8 cellular contexts compared by ENCODE assay signal in the genomic region with DNA sequence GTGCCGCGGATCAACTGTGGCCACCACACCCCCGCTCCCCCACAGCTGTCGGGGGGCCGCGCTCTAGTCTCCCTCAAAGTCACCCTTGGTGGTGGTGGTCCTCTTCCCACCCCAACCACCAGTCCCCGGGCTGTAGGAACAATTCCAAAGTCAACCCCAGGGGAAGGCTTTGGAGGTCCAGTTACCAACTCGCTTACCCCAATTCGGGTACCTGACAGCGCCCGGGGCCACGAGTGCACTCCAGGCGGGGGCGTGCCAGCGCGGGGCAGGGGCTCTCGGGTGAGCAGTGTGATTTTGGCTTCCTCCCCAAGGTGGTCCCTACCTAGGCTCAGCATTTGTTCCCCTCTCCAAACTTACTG. TPM values are rescaled to one million over a fixed set of nuclear protein-coding genes. Genes with fewer than 3 reads are reported as not detected.
DNase-seq lines count a peak whose midpoint lies in the region; ATAC-seq and TF ChIP-seq lines count a peak whose summit lies in the region.

No MANE protein-coding gene starts in this region.

- no peak overlapping the region for H2AFZ ChIP-seq in OCI-LY3 (ENCODE audit: low read depth, low read length)

- TF ChIP-seq POLR2A in right lobe of liver (IDR thresholded peaks at IDR 0.05): no peak

- peak overlapping the region; percentile 72 for H3K4me2 ChIP-seq in OCI-LY3 (ENCODE audit: low read length)

- intact Hi-C loops in right lobe of liver (cut with DNase I): loop anchor here in 1 of 2 donors (10.0 kb wide), 1 partner anchor 127 kb away; no protein-coding TSS in a partner anchor

- DNase-seq in GM12865 (ENCODE audit: low read depth) (peak; percentile 29), right lobe of liver (no peak), thoracic aorta (ENCODE audit: low spot score) (no peak), DMS79 (lab: John Stamatoyannopoulos, UW) (no peak)

- H3K4me3 ChIP-seq in GM12865 (ENCODE audit: low read depth, low read length): peak overlapping the region; percentile 44; the same call in 1 of the 2 replicates
- peak overlapping the region; percentile 82 for H3K4me3 ChIP-seq in OCI-LY3 (ENCODE audit: low read length)
- peak overlapping the region; percentile 47 to 96 (median 87) for H3K4me3 ChIP-seq in right lobe of liver
- H3K4me3 ChIP-seq in thoracic aorta: peak overlapping the region; percentile 94

- 0% methylated on average over 7 of the region's 17 CpGs for WGBS in right lobe of liver (ENCODE audit: insufficient coverage, low coverage, low lambda C conversion rate, missing lambda C conversion rate)

- peaks cover 7% of the 10 kb centered on the region; the same call in 1 of the 2 replicates for H4K20me1 ChIP-seq in OCI-LY3 (ENCODE audit: insufficient read depth, low read length)

- H3K4me1 ChIP-seq in OCI-LY3 (ENCODE audit: low read length) (peaks cover 8% of the 10 kb centered on the region), right lobe of liver (peaks cover 0 to 30% (median 9%) of the 10 kb centered on the region in 4 donors), thoracic aorta (ENCODE audit: control insufficient read depth in 1 of 2, low read depth in 2 of 2) (peaks cover 22 to 27% of the 10 kb centered on the region in 2 donors)

- H3K27me3 ChIP-seq in OCI-LY3 (ENCODE audit: low read depth, low read length) (no peaks in the 10 kb centered on the region), right lobe of liver (no peaks in the 10 kb centered on the region), thoracic aorta (replicated peaks; ENCODE audit: insufficient read depth) (no peaks in the 10 kb centered on the region)

- no peak for TF ChIP-seq CTCF in GM12865 (IDR thresholded peaks at IDR 0.05; ENCODE audit: insufficient read depth, low read depth, low read length, missing control alignments)
- TF ChIP-seq CTCF in OCI-LY3 (IDR thresholded peaks at IDR 0.05; ENCODE audit: low read depth, low read length): no peak
- no peak for TF ChIP-seq CTCF in right lobe of liver (IDR thresholded peaks at IDR 0.05)
- peak; percentile 8 for TF ChIP-seq CTCF in thoracic aorta (IDR thresholded peaks at IDR 0.05)

- no peak overlapping the region for H3K9ac ChIP-seq in OCI-LY3 (ENCODE audit: low read length)

- no peak overlapping the region for H3K27ac ChIP-seq in OCI-LY3 (ENCODE audit: low read length)
- peak overlapping the region; percentile 26 for H3K27ac ChIP-seq in angular gyrus (ENCODE audit: low read depth, low read length)
- H3K27ac ChIP-seq in right lobe of liver: peak overlapping the region in 2 of 3 donors; percentile 90 to 96
- H3K27ac ChIP-seq in thoracic aorta: peak overlapping the region; percentile 93 to 97

- H3K79me2 ChIP-seq in OCI-LY3 (ENCODE audit: low read length): no peaks in the 10 kb centered on the region

- no peaks in the 10 kb centered on the region for H3K9me3 ChIP-seq in OCI-LY3 (ENCODE audit: insufficient read depth, low read length)
- H3K9me3 ChIP-seq in right lobe of liver: no peaks in the 10 kb centered on the region
- no peaks in the 10 kb centered on the region for H3K9me3 ChIP-seq in thoracic aorta

- H3K36me3 ChIP-seq in OCI-LY3 (replicated peaks; ENCODE audit: low read depth, low read length): no peaks in the 10 kb centered on the region
- H3K36me3 ChIP-seq in right lobe of liver: no peaks in the 10 kb centered on the region
- no peaks in the 10 kb centered on the region for H3K36me3 ChIP-seq in thoracic aorta

- ATAC-seq in right lobe of liver: no peak
- ATAC-seq in thoracic aorta (ENCODE audit: insufficient number of reproducible peaks, low FRiP score, low read depth): no peak
- ATAC-seq in HG03521 (IDR thresholded peaks at IDR 0.05; ENCODE audit: unreplicated experiment): no peak
- no peak for ATAC-seq in HG03280 (IDR thresholded peaks at IDR 0.05; ENCODE audit: unreplicated experiment)

RNA-seq across cellular contexts. Expression of a gene that starts 0.6 kb away (rescaled TPM):
- total RNA-seq in right lobe of liver (10 to 100 TPM in 5 of 6 experiments, 1 to 10 TPM in 1; 9.9 to 22.8 (median 12.3) TPM), thoracic aorta (10 to 100 TPM; 57.8 to 81.6 TPM)

Comparison
In these comparisons a context has a peak if more than half of its experiments do, and no peak if none do; other contexts are left out.
1. H3K4me3 ChIP-seq: peak in every context shown above with its lines; median percentile 94 in thoracic aorta; 87 in right lobe of liver; 82 in OCI-LY3; 44 in GM12865.